Comparison of ENCODE assay signal across 14 cellular contexts in the genomic region with DNA sequence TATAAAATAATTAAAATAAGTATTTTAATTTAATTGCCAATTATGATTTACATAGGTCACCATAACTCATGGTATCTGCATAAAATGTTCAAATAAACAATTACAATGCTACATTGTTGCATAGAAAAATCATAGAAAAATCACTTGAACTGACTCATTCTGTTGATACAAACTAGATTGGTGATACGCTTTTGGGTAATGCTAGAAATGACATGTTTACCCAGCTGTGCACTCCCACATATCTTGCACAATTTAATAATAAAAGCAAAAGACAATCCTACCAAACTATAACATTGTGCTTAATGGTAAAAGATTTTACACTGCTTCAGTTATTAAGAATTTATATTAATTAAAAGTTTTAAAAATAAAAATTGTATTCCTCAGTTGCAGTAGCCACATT. TPM values are rescaled to one million over a fixed set of nuclear protein-coding genes. Genes with fewer than 3 reads are reported as not detected.
DNase-seq lines count a peak whose midpoint lies in the region; ATAC-seq, FAIRE-seq and TF ChIP-seq lines count a peak whose summit lies in the region.
"Had no signal": no experiment of that assay in that cellular context is flagged by ENCODE, and none has a peak within 500 bp of the region (broad histone marks: within the 10 kb centered on the region; RNA-seq: fewer than 3 reads in every experiment).

No MANE protein-coding gene starts in this region.

- no peaks in the 10 kb centered on the region for H3K27me3 ChIP-seq in AG04450 (ENCODE audit: control insufficient read depth, insufficient read depth, low read length)
- H3K27me3 ChIP-seq in mammary epithelial cell (ENCODE audit: insufficient read depth, low read length), result no peaks in the 10 kb centered on the region
- H3K27me3 ChIP-seq in HepG2 (ENCODE audit: control insufficient read depth in 1 of 2, insufficient read depth in 2 of 2, low read length in 2 of 2), result no peaks in the 10 kb centered on the region
- H3K27me3 ChIP-seq in colonic mucosa, result no peaks in the 10 kb centered on the region
- H3K27me3 ChIP-seq: thyroid gland had no signal

- no peak overlapping the region for H3K9ac ChIP-seq in mammary epithelial cell (ENCODE audit: insufficient read depth, low read length)
- no peak overlapping the region for H3K9ac ChIP-seq in HepG2 (ENCODE audit: insufficient read depth, low read depth, low read length)
- no peak overlapping the region for H3K9ac ChIP-seq in colonic mucosa (ENCODE audit: low read depth in 2 of 2, low read length in 2 of 2)

- dilution Hi-C loops in mammary epithelial cell (cut with HindIII; ENCODE audit: low sequenced_read_pairs), result no loop called here

- TF ChIP-seq CTCF in AG04450 (IDR thresholded peaks at IDR 0.05; ENCODE audit: low read depth, low read length), result no peak
- TF ChIP-seq CTCF in mammary epithelial cell (conservative IDR thresholded peaks at IDR 0.05 in 1 of 2, IDR thresholded peaks at IDR 0.05 in 1 of 2; ENCODE audit: extremely low read depth in 1 of 2, insufficient read depth in 1 of 2, low read depth in 1 of 2, low read length in 2 of 2), result no peak
- TF ChIP-seq CTCF in HepG2 (CRISPR knock-in tag; IDR thresholded peaks at IDR 0.05), result no peak
- TF ChIP-seq CTCF in colonic mucosa (IDR thresholded peaks at IDR 0.05), result no peak

- CTCF ChIA-PET in AG04450 (lab: Charles Lee), result interaction anchor here (2.2 kb wide), 1 partner anchor 46 kb away, joined by 4 read pairs; no protein-coding TSS in a partner anchor
- CTCF ChIA-PET in mammary epithelial cell (lab: Charles Lee; ENCODE audit: low non-redundant PET), result no interaction called here
- CTCF ChIA-PET in HepG2 (lab: Yijun Ruan, JAX; ENCODE audit: low intra/inter-chr PET ratio, low total read pairs), result no interaction called here

- ATAC-seq in HepG2 (no peak), GM21447 (IDR thresholded peaks at IDR 0.05; ENCODE audit: unreplicated experiment) (no peak)
- ATAC-seq: activated CD4-positive, alpha-beta T cell treated with anti-CD3 and anti-CD28 coated beads for 36 hours; GM12878 had no signal

- H4K20me1 ChIP-seq in mammary epithelial cell (ENCODE audit: insufficient read depth, low read length), result no peaks in the 10 kb centered on the region
- no peaks in the 10 kb centered on the region for H4K20me1 ChIP-seq in HepG2 (ENCODE audit: insufficient read depth, low read length)

- no peak for TF ChIP-seq RAD21 in HepG2 (CRISPR knock-in tag; IDR thresholded peaks at IDR 0.05)

- H3K4me3 ChIP-seq in AG04450 (ENCODE audit: low read depth, low read length) (no peak overlapping the region), mammary epithelial cell (replicated peaks in 1 of 3; ENCODE audit: insufficient read depth in 1 of 3, low read depth in 2 of 3, low read length in 3 of 3) (no peak overlapping the region), HepG2 (replicated peaks in 1 of 3; ENCODE audit: insufficient read depth in 1 of 3, low read depth in 2 of 3, low read length in 3 of 3) (no peak overlapping the region), colonic mucosa (no peak overlapping the region)
- H3K4me3 ChIP-seq: GM12878, thyroid gland had no signal

- H3K27ac ChIP-seq in AG04450 (ENCODE audit: low read depth, low read length) (no peak overlapping the region), mammary epithelial cell (ENCODE audit: insufficient read depth, low read depth, low read length) (no peak overlapping the region), HepG2 (ENCODE audit: extremely low read length, insufficient read depth, low read length) (no peak overlapping the region), colonic mucosa (no peak overlapping the region)

- intact Hi-C loops in mammary epithelial cell (cut with micrococcal nuclease), result no loop called here
- intact Hi-C loops in HepG2 (cut with micrococcal nuclease; ENCODE audit: unreplicated experiment), result no loop called here
- intact Hi-C loops in colonic mucosa (cut with DNase I), result no loop called here

- FAIRE-seq in HepG2 (lab: Jason Lieb, UNC), result no peak
- FAIRE-seq: GM12878 had no signal

- DNase-seq in AG04450 (ENCODE audit: low read depth, low spot score) (peak; percentile 34), M059J (ENCODE audit: low read depth) (peak; percentile 29), mammary epithelial cell (peak; percentile 50), HepG2 (ENCODE audit: low spot score) (no peak), medulla oblongata (ENCODE audit: extremely low spot score) (no peak), colonic mucosa (no peak), activated T-cell treated with anti-CD3 and anti-CD28 coated beads for 4 hours (no peak)
- DNase-seq: activated CD4-positive, alpha-beta T cell treated with anti-CD3 and anti-CD28 coated beads for 36 hours; activated naive CD8-positive, alpha-beta T cell treated with anti-CD3 and anti-CD28 coated beads, Interleukin-2, amount 10 ng/mL, durations not matched to agents 7 days and 5 days; DND-41; foreskin melanocyte; thyroid gland had no signal

- in situ Hi-C loops in mammary epithelial cell (cut with MboI; ENCODE audit: low sequenced_read_pairs in 2 of 2), result loop anchor here in 1 of 2 donors (10.0 kb wide), 1 partner anchor 67 kb away; no protein-coding TSS in a partner anchor
- in situ Hi-C loops in HepG2 (cut with HindIII; ENCODE audit: extremely low pct_ligation_motif_present, low pct_unique_long_range_greater_than_20kb), result loop anchor here (25.0 kb wide), 1 partner anchor 264 kb away; the partner anchor contains the start of gene APH1B

- TF ChIP-seq POLR2A in HepG2 (IDR thresholded peaks at IDR 0.05; ENCODE audit: insufficient read depth in 1 of 2, low read depth in 2 of 2, low read length in 2 of 2), result no peak

- no peaks in the 10 kb centered on the region for H3K9me3 ChIP-seq in AG04450 (ENCODE audit: control insufficient read depth, insufficient read depth, low read length)
- H3K9me3 ChIP-seq in mammary epithelial cell (replicated peaks; ENCODE audit: insufficient read depth, low read length), result no peaks in the 10 kb centered on the region
- no peaks in the 10 kb centered on the region for H3K9me3 ChIP-seq in HepG2 (ENCODE audit: low read length)
- H3K9me3 ChIP-seq in colonic mucosa, result no peaks in the 10 kb centered on the region
- H3K9me3 ChIP-seq: thyroid gland had no signal

- no peak overlapping the region for H2AFZ ChIP-seq in mammary epithelial cell (ENCODE audit: low read depth, low read length)
- H2AFZ ChIP-seq in HepG2 (ENCODE audit: low read length), result no peak overlapping the region

- H3K4me1 ChIP-seq in mammary epithelial cell (ENCODE audit: insufficient read depth, low read length) (peaks cover 22% of the 10 kb centered on the region), HepG2 (ENCODE audit: insufficient read depth, low read length) (peaks cover 13% of the 10 kb centered on the region), colonic mucosa (no peaks in the 10 kb centered on the region)

- H3K36me3 ChIP-seq in mammary epithelial cell (ENCODE audit: insufficient read depth, low read length), result no peaks in the 10 kb centered on the region
- H3K36me3 ChIP-seq in HepG2 (replicated peaks in 1 of 2; ENCODE audit: control insufficient read depth in 1 of 2, insufficient read depth in 2 of 2, low read length in 2 of 2), result peaks cover 5 to 12% of the 10 kb centered on the region in 2 experiments; a peak in 4 of 5 replicates
- no peaks in the 10 kb centered on the region for H3K36me3 ChIP-seq in colonic mucosa

- TF ChIP-seq EP300 in HepG2 (IDR thresholded peaks at IDR 0.05; ENCODE audit: low read depth in 2 of 2, low read length in 2 of 2) (no peak), HepG2 (CRISPR knock-in tag; IDR thresholded peaks at IDR 0.05; ENCODE audit: borderline replicate concordance) (no peak)

- POLR2A ChIA-PET in AG04450 (lab: Yijun Ruan, JAX), result no interaction called here
- POLR2A ChIA-PET in HepG2 (lab: Yijun Ruan, JAX), result no interaction called here

- 18% methylated on average over 1 of the region's 1 CpG for WGBS in mammary epithelial cell (ENCODE audit: low coverage, missing lambda C conversion rate)
- 96% methylated on average over 1 of the region's 1 CpG for WGBS in HepG2 (ENCODE audit: low lambda C conversion rate)

- BruUV-seq in mammary epithelial cell (replicated peaks; lab: Mats Ljungman, UMichigan), result no TSS peak
- no TSS peak for BruUV-seq in HepG2 (replicated peaks; lab: Mats Ljungman, UMichigan)

- no peak overlapping the region for H3K4me2 ChIP-seq in mammary epithelial cell (ENCODE audit: insufficient read depth, low read depth, low read length)
- no peak overlapping the region for H3K4me2 ChIP-seq in HepG2 (ENCODE audit: low read depth, low read length)

- H3K79me2 ChIP-seq in mammary epithelial cell (ENCODE audit: insufficient read depth, low read length), result peaks cover 8% of the 10 kb centered on the region
- peaks cover 26% of the 10 kb centered on the region for H3K79me2 ChIP-seq in HepG2 (ENCODE audit: insufficient read depth, low read length)

RNA-seq across cellular contexts. Expression of gene FBXL22, which starts 45.8 kb away (rescaled TPM):
- polyA plus RNA-seq in AG04450 (2011; rRNA removed) (1.3 TPM in 2 replicates), mammary epithelial cell (0.20 TPM), HepG2 (2011; rRNA removed) (0.09 and 0.15 TPM in 2 replicates)
- 1.1 and 2.1 TPM in 2 replicates for polyA minus RNA-seq in AG04450 (2011; rRNA and poly(A)+ RNA removed)
- not detected in 2 replicates for total RNA-seq in M059J (2014; rRNA removed; shearing (Covaris generic))
- total RNA-seq in mammary epithelial cell (1 to 10 TPM in 1 of 2 donors, under 1 TPM in 1; 0.40 to 1.7 TPM), HepG2 (2016; rRNA removed; fragmentation: Illumina TruSeq; extraction: Trizol) (0.20 and 0.33 TPM in 2 replicates), colonic mucosa (1 to 10 TPM; 2.1 to 4.4 TPM)
- polyA minus RNA-seq in mammary epithelial cell, result not detected
- total RNA-seq in HepG2 (2016; cell fraction: cytosol; rRNA removed; fragmentation: Illumina TruSeq; extraction: Trizol; ENCODE audit: low read depth), result 0.44 and 0.71 TPM in 2 replicates
- total RNA-seq in HepG2 (2016; cell fraction: insoluble cytoplasmic fraction; rRNA removed; fragmentation: Illumina TruSeq; extraction: Trizol), result 0.19 and 0.50 TPM in 2 replicates
- total RNA-seq in HepG2 (2016; cell fraction: membrane; rRNA removed; fragmentation: Illumina TruSeq; extraction: Trizol), result 0.52 and 0.59 TPM in 2 replicates
- total RNA-seq in HepG2 (2016; cell fraction: nucleus; rRNA removed; fragmentation: Illumina TruSeq; extraction: Trizol), result 0.47 and 1.1 TPM in 2 replicates
- 0.18 and 0.27 TPM in 2 replicates for polyA plus RNA-seq in HepG2 (2011; cell fraction: cytosol; rRNA removed)
- polyA plus RNA-seq in HepG2 (2011; cell fraction: nucleus; rRNA removed), result 0.43 and 0.68 TPM in 2 replicates
- 0.17 and 0.48 TPM in 2 replicates for polyA plus RNA-seq in HepG2 (2012)
- polyA plus RNA-seq in HepG2 (2016; cell fraction: cytosol; fragmentation: Illumina TruSeq; extraction: Trizol; ENCODE audit: low read depth), result 0.26 and 0.31 TPM in 2 replicates
- polyA plus RNA-seq in HepG2 (2016; cell fraction: insoluble cytoplasmic fraction; fragmentation: Illumina TruSeq; extraction: Trizol; ENCODE audit: low read depth), result 0.45 and 0.47 TPM in 2 replicates
- 0.47 and 0.55 TPM in 2 replicates for polyA plus RNA-seq in HepG2 (2016; cell fraction: membrane; fragmentation: Illumina TruSeq; extraction: Trizol; ENCODE audit: low read depth)
- 0.40 and 1.6 TPM in 2 replicates for polyA plus RNA-seq in HepG2 (2016; cell fraction: nucleus; fragmentation: Illumina TruSeq; extraction: Trizol; ENCODE audit: insufficient read depth, low read depth)
- polyA minus RNA-seq in HepG2 (2011; rRNA and poly(A)+ RNA removed; ENCODE audit: low replicate concordance), result 0.54 and 0.63 TPM in 2 replicates
- not detected in 2 replicates for polyA minus RNA-seq in HepG2 (2011; cell fraction: cytosol; rRNA and poly(A)+ RNA removed)
- 0.99 and 1.2 TPM in 2 replicates for polyA minus RNA-seq in HepG2 (2011; cell fraction: nucleus; rRNA and poly(A)+ RNA removed)

RNA-seq across cellular contexts. Expression of gene USP3, which starts 47.0 kb away (rescaled TPM):
- polyA plus RNA-seq in AG04450 (2011; rRNA removed) (24.0 and 30.7 TPM in 2 replicates), mammary epithelial cell (13.6 TPM), HepG2 (2011; rRNA removed) (14.3 and 16.0 TPM in 2 replicates)
- polyA minus RNA-seq in AG04450 (2011; rRNA and poly(A)+ RNA removed), result 38.2 and 45.0 TPM in 2 replicates
- 25.7 and 29.9 TPM in 2 replicates for total RNA-seq in M059J (2014; rRNA removed; shearing (Covaris generic))
- total RNA-seq in mammary epithelial cell (10 to 100 TPM; 26.3 to 30.6 TPM), HepG2 (2016; rRNA removed; fragmentation: Illumina TruSeq; extraction: Trizol) (55.9 and 61.2 TPM in 2 replicates), colonic mucosa (10 to 100 TPM; 57.6 to 74.2 TPM)
- 50.9 TPM for polyA minus RNA-seq in mammary epithelial cell
- 201 and 217 TPM in 2 replicates for total RNA-seq in HepG2 (2016; cell fraction: cytosol; rRNA removed; fragmentation: Illumina TruSeq; extraction: Trizol; ENCODE audit: low read depth)
- total RNA-seq in HepG2 (2016; cell fraction: insoluble cytoplasmic fraction; rRNA removed; fragmentation: Illumina TruSeq; extraction: Trizol), result 52.9 and 64.6 TPM in 2 replicates
- 111 and 117 TPM in 2 replicates for total RNA-seq in HepG2 (2016; cell fraction: membrane; rRNA removed; fragmentation: Illumina TruSeq; extraction: Trizol)
- 87.7 and 94.7 TPM in 2 replicates for total RNA-seq in HepG2 (2016; cell fraction: nucleus; rRNA removed; fragmentation: Illumina TruSeq; extraction: Trizol)
- polyA plus RNA-seq in HepG2 (2011; cell fraction: cytosol; rRNA removed), result 10.3 and 13.3 TPM in 2 replicates
- 39.8 and 44.5 TPM in 2 replicates for polyA plus RNA-seq in HepG2 (2011; cell fraction: nucleus; rRNA removed)
- 36.2 and 40.8 TPM in 2 replicates for polyA plus RNA-seq in HepG2 (2012)
- polyA plus RNA-seq in HepG2 (2016; cell fraction: cytosol; fragmentation: Illumina TruSeq; extraction: Trizol; ENCODE audit: low read depth), result 10.3 and 13.7 TPM in 2 replicates
- polyA plus RNA-seq in HepG2 (2016; cell fraction: insoluble cytoplasmic fraction; fragmentation: Illumina TruSeq; extraction: Trizol; ENCODE audit: low read depth), result 42.1 and 42.7 TPM in 2 replicates
- 25.5 and 25.9 TPM in 2 replicates for polyA plus RNA-seq in HepG2 (2016; cell fraction: membrane; fragmentation: Illumina TruSeq; extraction: Trizol; ENCODE audit: low read depth)
- polyA plus RNA-seq in HepG2 (2016; cell fraction: nucleus; fragmentation: Illumina TruSeq; extraction: Trizol; ENCODE audit: insufficient read depth, low read depth), result 86.8 and 90.5 TPM in 2 replicates
- polyA minus RNA-seq in HepG2 (2011; rRNA and poly(A)+ RNA removed; ENCODE audit: low replicate concordance), result 30.9 and 34.8 TPM in 2 replicates
- 30.4 and 30.9 TPM in 2 replicates for polyA minus RNA-seq in HepG2 (2011; cell fraction: cytosol; rRNA and poly(A)+ RNA removed)
- polyA minus RNA-seq in HepG2 (2011; cell fraction: nucleus; rRNA and poly(A)+ RNA removed), result 88.7 and 110 TPM in 2 replicates

Comparison
In these comparisons a context has a peak if more than half of its experiments do, and no peak if none do; other contexts are left out.
1. DNase-seq: peak in AG04450 (single experiment), M059J (single experiment) and mammary epithelial cell (single experiment); none in HepG2 (single experiment), medulla oblongata (single experiment), colonic mucosa (single experiment) and activated T-cell treated with anti-CD3 and anti-CD28 coated beads for 4 hours (single experiment).